In genomic region chr14:52776816-52777215, GRCh38 we compare ENCODE assay signal across 20 cellular contexts.
"Had no signal": no experiment of that assay in that cellular context is flagged by ENCODE, and none has a peak within 500 bp of the region (broad histone marks: within the 10 kb centered on the region; RNA-seq: fewer than 3 reads in every experiment).

No MANE protein-coding gene starts in this region.

- DNase-seq: activated CD4-positive, alpha-beta T cell treated with anti-CD3 and anti-CD28 coated beads for 36 hours; activated CD4-positive, alpha-beta T cell treated with anti-CD3 and anti-CD28 coated beads, Interleukin-2, amount 50 U/mL, for 48 hours; activated gamma-delta T cell treated with Interleukin-2 at 50 U/mL for 16 hours; activated naive CD8-positive, alpha-beta T cell treated with anti-CD3 and anti-CD28 coated beads, Interleukin-2, amount 10 ng/mL, durations not matched to agents 7 days and 5 days; anterior cingulate cortex; central memory CD4-positive, alpha-beta T cell; colonic mucosa; head of caudate nucleus; kidney; left lung; mucosa of descending colon; naive B cell; stimulated activated CD4-positive, alpha-beta T cell treated with anti-CD3 and anti-CD28 coated beads, Interleukin-2, amount 100 ng/mL, for 24 hours; stimulated activated naive CD8-positive, alpha-beta T cell treated with anti-CD3 and anti-CD28 coated beads, Interleukin-15, Interleukin-2, amounts not matched to agents 100 U/mL and 50 U/mL, for 24 hours; substantia nigra; tibial artery had no signal

- H3K4me1 ChIP-seq: colonic mucosa, left lung, neural progenitor cell, prostate gland, right atrium auricular region had no signal

- H3K36me3 ChIP-seq: prostate gland had no signal

- H3K4me2 ChIP-seq: neural progenitor cell had no signal

- H3K9ac ChIP-seq: neural progenitor cell had no signal

- H3K27me3 ChIP-seq: colonic mucosa, left lung, neural progenitor cell, right atrium auricular region, tibial artery had no signal

- ATAC-seq: activated CD4-positive, alpha-beta T cell treated with anti-CD3 and anti-CD28 coated beads for 36 hours; left lung; mucosa of descending colon; stimulated activated naive CD8-positive, alpha-beta T cell treated with anti-CD3 and anti-CD28 coated beads, Interleukin-15, Interleukin-2, amounts not matched to agents 100 U/mL and 50 U/mL, for 24 hours; WTC11 had no signal

- H2AFZ ChIP-seq: neural progenitor cell had no signal

- H3K9me3 ChIP-seq: colonic mucosa, left lung, mucosa of descending colon, prostate gland, right atrium auricular region, tibial artery had no signal

- H3K4me3 ChIP-seq: colonic mucosa, left lung, mucosa of descending colon, neural progenitor cell, prostate gland, right atrium auricular region, tibial artery had no signal

- H3K27ac ChIP-seq: colonic mucosa, left lung, neural progenitor cell, prostate gland, right atrium auricular region, tibial artery had no signal
